ENCODE assay signal across 20 cellular contexts in the genomic region with DNA sequence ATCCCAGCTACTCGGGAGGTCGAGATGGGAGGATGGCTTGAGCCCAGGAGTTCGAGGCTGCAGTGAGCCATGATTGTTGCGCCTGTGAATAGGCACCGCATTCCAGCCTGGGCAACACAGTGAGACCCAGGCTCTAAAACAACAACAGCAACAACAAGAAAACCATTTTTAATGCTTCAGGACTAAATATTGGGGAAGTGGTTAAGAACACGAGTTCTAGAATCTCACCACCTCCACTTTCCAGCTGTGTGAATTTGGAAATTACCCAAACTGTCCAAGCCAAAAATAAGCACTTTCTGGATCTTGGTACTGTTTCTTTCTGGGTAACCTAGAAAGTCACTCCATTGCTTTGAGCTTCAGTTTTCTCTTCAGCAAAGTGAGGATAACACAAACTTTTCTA.
DNase-seq lines count a peak whose midpoint lies in the region; FAIRE-seq and TF ChIP-seq lines count a peak whose summit lies in the region.
"Had no signal": no experiment of that assay in that cellular context is flagged by ENCODE, and none has a peak within 500 bp of the region (broad histone marks: within the 10 kb centered on the region; RNA-seq: fewer than 3 reads in every experiment).

No MANE protein-coding gene starts in this region.

- H3K9me3 Mint-ChIP-seq in astrocyte (ENCODE audit: unreplicated experiment) = no peaks in the 10 kb centered on the region
- no peaks in the 10 kb centered on the region for H3K9me3 Mint-ChIP-seq in activated naive CD8-positive, alpha-beta T cell treated with anti-CD3 and anti-CD28 coated beads for 36 hours
- H3K9me3 Mint-ChIP-seq: CD4-positive, alpha-beta T cell; CD8-positive, alpha-beta T cell had no signal

- H3K4ac ChIP-seq in neuronal stem cell (ENCODE audit: low read length) = no peak overlapping the region

- H2BK5ac ChIP-seq in neuronal stem cell (ENCODE audit: low read length) = no peak overlapping the region

- no peak overlapping the region for H3K18ac ChIP-seq in neuronal stem cell (ENCODE audit: low read length)

- H3K4me2 ChIP-seq in astrocyte (ENCODE audit: low read length) (no peak overlapping the region), neuronal stem cell (ENCODE audit: insufficient read depth, low read length, poor library complexity, severe bottlenecking) (peak overlapping the region; percentile 11)
- H3K4me2 ChIP-seq: A549; BLaER1 treated with 17β-estradiol and CSF1 and Interleukin-3, amounts not matched to agents 10 nM and 100 nM had no signal

- H3K14ac ChIP-seq in neuronal stem cell (ENCODE audit: low read length) = no peak overlapping the region

- no peaks in the 10 kb centered on the region for H3K4me1 Mint-ChIP-seq in astrocyte (ENCODE audit: low read depth, unreplicated experiment)
- no peaks in the 10 kb centered on the region for H3K4me1 Mint-ChIP-seq in activated naive CD8-positive, alpha-beta T cell treated with anti-CD3 and anti-CD28 coated beads for 36 hours
- H3K4me1 Mint-ChIP-seq: B cell had no signal

- no peak overlapping the region for H3K27ac ChIP-seq in astrocyte (ENCODE audit: low read depth, low read length)
- H3K27ac ChIP-seq in neuronal stem cell (replicated peaks; ENCODE audit: low read length) = no peak overlapping the region
- H3K27ac ChIP-seq: 22Rv1; A549; BLaER1 treated with 17β-estradiol and CSF1 and Interleukin-3, amounts not matched to agents 10 nM and 100 nM; C4-2B had no signal

- H3K79me1 ChIP-seq in neuronal stem cell (ENCODE audit: low read depth, low read length) = no peaks in the 10 kb centered on the region

- H2BK15ac ChIP-seq in neuronal stem cell (ENCODE audit: low read length) = no peak overlapping the region

- no peak overlapping the region for H3K4me3 Mint-ChIP-seq in astrocyte (ENCODE audit: unreplicated experiment)
- no peak overlapping the region for H3K4me3 Mint-ChIP-seq in activated naive CD8-positive, alpha-beta T cell treated with anti-CD3 and anti-CD28 coated beads for 36 hours
- H3K4me3 Mint-ChIP-seq: B cell; CD4-positive, alpha-beta T cell; CD8-positive, alpha-beta T cell had no signal

- no peaks in the 10 kb centered on the region for H3K27me3 ChIP-seq in astrocyte (ENCODE audit: insufficient read depth, low read length)
- no peaks in the 10 kb centered on the region for H3K27me3 ChIP-seq in neuronal stem cell (ENCODE audit: control insufficient read depth in 3 of 3, insufficient read depth in 3 of 3, low read depth in 1 of 3, low read length in 3 of 3)

- H3K36me3 Mint-ChIP-seq in astrocyte (ENCODE audit: low read depth, unreplicated experiment) = no peaks in the 10 kb centered on the region
- no peaks in the 10 kb centered on the region for H3K36me3 Mint-ChIP-seq in activated naive CD8-positive, alpha-beta T cell treated with anti-CD3 and anti-CD28 coated beads for 36 hours
- H3K36me3 Mint-ChIP-seq: CD8-positive, alpha-beta T cell had no signal

- H3K4me1 ChIP-seq in astrocyte (ENCODE audit: insufficient read depth, low read length) = no peaks in the 10 kb centered on the region
- H3K4me1 ChIP-seq in neuronal stem cell (ENCODE audit: control insufficient read depth in 2 of 2, insufficient read depth in 1 of 2, low read depth in 1 of 2, low read length in 2 of 2) = no peaks in the 10 kb centered on the region
- H3K4me1 ChIP-seq: BLaER1 treated with 17β-estradiol and CSF1 and Interleukin-3, amounts not matched to agents 10 nM and 100 nM; Caco-2 had no signal

- H3K27me3 Mint-ChIP-seq in astrocyte (ENCODE audit: low read depth, unreplicated experiment) = no peaks in the 10 kb centered on the region
- H3K27me3 Mint-ChIP-seq in activated naive CD8-positive, alpha-beta T cell treated with anti-CD3 and anti-CD28 coated beads for 36 hours = no peaks in the 10 kb centered on the region
- H3K27me3 Mint-ChIP-seq: B cell; CD4-positive, alpha-beta T cell had no signal

- DNase-seq in GM12865 (ENCODE audit: low read depth) = peak; percentile 5
- DNase-seq in astrocyte (ENCODE audit: low read depth) = no peak
- no peak for DNase-seq in neuronal stem cell (ENCODE audit: low spot score)
- DNase-seq in activated naive CD8-positive, alpha-beta T cell treated with anti-CD3 and anti-CD28 coated beads for 36 hours = no peak
- no peak for DNase-seq in amniotic stem cell (lab: John Stamatoyannopoulos, UW)
- DNase-seq: AML-193; Caco-2; Calu3; CD4-positive, alpha-beta T cell; CD8-positive, alpha-beta T cell; DND-41; EL; GDM1 had no signal

- no peaks in the 10 kb centered on the region for H3K9me3 ChIP-seq in astrocyte (ENCODE audit: insufficient read depth, low read depth, low read length)
- no peaks in the 10 kb centered on the region for H3K9me3 ChIP-seq in neuronal stem cell (replicated peaks in 1 of 2; ENCODE audit: control insufficient read depth in 2 of 2, insufficient read depth in 1 of 2, low read depth in 1 of 2, low read length in 2 of 2)
- H3K9me3 ChIP-seq: A549; BLaER1 treated with 17β-estradiol and CSF1 and Interleukin-3, amounts not matched to agents 10 nM and 100 nM; Caco-2 had no signal

- TF ChIP-seq CTCF in GM12865 (IDR thresholded peaks at IDR 0.05; ENCODE audit: insufficient read depth, low read depth, low read length, missing control alignments) (no peak), astrocyte (IDR thresholded peaks at IDR 0.05; ENCODE audit: insufficient read depth, low read depth, low read length) (no peak)

- H2BK120ac ChIP-seq in neuronal stem cell (ENCODE audit: low read depth, low read length) = no peak overlapping the region

- no peak overlapping the region for H3K23ac ChIP-seq in neuronal stem cell (ENCODE audit: low read depth, low read length, poor library complexity)

- H3K36me3 ChIP-seq in astrocyte (ENCODE audit: insufficient read depth, low read length) (no peaks in the 10 kb centered on the region), neuronal stem cell (replicated peaks in 1 of 2; ENCODE audit: control insufficient read depth in 2 of 2, insufficient read depth in 2 of 2, low read length in 2 of 2) (no peaks in the 10 kb centered on the region)
- H3K36me3 ChIP-seq: BLaER1 treated with 17β-estradiol and CSF1 and Interleukin-3, amounts not matched to agents 10 nM and 100 nM had no signal

- FAIRE-seq in astrocyte (lab: Jason Lieb, UNC) = peak; percentile 73
- FAIRE-seq: D721Med, GM19239 had no signal

- no peaks in the 10 kb centered on the region for H4K20me1 ChIP-seq in astrocyte (ENCODE audit: insufficient read depth, low read length)
- H4K20me1 ChIP-seq: BLaER1 treated with 17β-estradiol and CSF1 and Interleukin-3, amounts not matched to agents 10 nM and 100 nM had no signal

- H3K9ac ChIP-seq in astrocyte (ENCODE audit: low read length) (no peak overlapping the region), neuronal stem cell (ENCODE audit: low read depth, low read length, poor library complexity) (no peak overlapping the region)
- H3K9ac ChIP-seq: BLaER1 treated with 17β-estradiol and CSF1 and Interleukin-3, amounts not matched to agents 10 nM and 100 nM had no signal

- no peak overlapping the region for H3K27ac Mint-ChIP-seq in astrocyte (ENCODE audit: unreplicated experiment)
- H3K27ac Mint-ChIP-seq in activated naive CD8-positive, alpha-beta T cell treated with anti-CD3 and anti-CD28 coated beads for 36 hours = no peak overlapping the region
- H3K27ac Mint-ChIP-seq: B cell; CD4-positive, alpha-beta T cell; CD8-positive, alpha-beta T cell had no signal

- no peak overlapping the region for H2AFZ ChIP-seq in astrocyte (ENCODE audit: low read depth, low read length)
- H2AFZ ChIP-seq in neuronal stem cell (ENCODE audit: low read length) = no peak overlapping the region

- WGBS in neuronal stem cell (ENCODE audit: extremely low coverage in 2 of 2, insufficient read length in 2 of 2, insufficient replicate concordance in 1 of 2), 2 donors = no CpG with 5 or more reads among the region's 6 CpGs

- H3K79me2 ChIP-seq in astrocyte (ENCODE audit: insufficient read depth, low read length) = no peaks in the 10 kb centered on the region

- no peak overlapping the region for H2AK5ac ChIP-seq in neuronal stem cell (ENCODE audit: low read depth, low read length)

- no peak overlapping the region for H4K8ac ChIP-seq in neuronal stem cell (ENCODE audit: low read depth, low read length)

- H4K91ac ChIP-seq in neuronal stem cell (ENCODE audit: low read depth, low read length, poor library complexity) = no peak overlapping the region

- no peak overlapping the region for H3K4me3 ChIP-seq in GM12865 (ENCODE audit: low read depth, low read length)
- no peak overlapping the region for H3K4me3 ChIP-seq in astrocyte (ENCODE audit: insufficient read depth, low read depth, low read length)
- H3K4me3 ChIP-seq in neuronal stem cell (ENCODE audit: low read length in 2 of 2) = no peak overlapping the region
- H3K4me3 ChIP-seq: A549; BLaER1 treated with 17β-estradiol and CSF1 and Interleukin-3, amounts not matched to agents 10 nM and 100 nM had no signal

- H2BK12ac ChIP-seq in neuronal stem cell (ENCODE audit: low read length) = no peak overlapping the region
